In the genomic region with DNA sequence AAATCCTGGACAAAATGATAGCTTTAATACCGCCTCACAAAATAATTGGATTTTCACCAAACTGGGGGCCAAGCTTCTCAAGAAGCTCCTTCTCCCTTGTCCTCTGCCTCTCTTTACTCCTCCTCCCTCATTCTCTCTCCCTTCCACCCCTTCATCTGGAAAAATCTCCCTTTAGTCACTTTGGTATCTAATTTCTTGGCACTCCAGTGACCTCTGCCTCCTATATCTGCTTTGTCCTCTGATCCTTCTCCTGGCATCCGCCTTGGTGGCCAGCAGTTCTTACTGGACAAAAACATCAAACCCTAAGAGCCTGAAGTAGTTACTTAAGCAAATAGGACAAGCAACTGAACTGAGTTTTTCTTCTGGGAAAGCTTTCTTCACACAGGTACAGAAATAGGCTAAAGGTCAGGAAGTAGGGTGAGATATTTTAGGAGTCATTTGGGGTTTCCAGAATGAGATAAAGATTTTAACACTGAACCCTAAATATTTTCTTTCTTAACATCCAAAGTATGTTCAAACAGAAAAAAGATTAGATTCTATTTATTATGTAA, we compare ENCODE assay signal across 11 cellular contexts.
A peak's percentile ranks its signal among the peaks of the same experiment; 100 is the strongest.
DNase-seq lines count a peak whose midpoint lies in the region; ATAC-seq and TF ChIP-seq lines count a peak whose summit lies in the region.
"Had no signal": no experiment of that assay in that cellular context is flagged by ENCODE, and none has a peak within 500 bp of the region (broad histone marks: within the 10 kb centered on the region; RNA-seq: fewer than 3 reads in every experiment).

No MANE protein-coding gene starts in this region.

- CTCF ChIA-PET in CD8-positive, alpha-beta memory T cell (lab: Charles Lee): interaction anchor here (2.4 kb wide), 1 partner anchor 10 kb away, joined by 8 read pairs; no protein-coding TSS in a partner anchor

- H3K9me3 Mint-ChIP-seq in CD8-positive, alpha-beta memory T cell: no peaks in the 10 kb centered on the region
- no peaks in the 10 kb centered on the region for H3K9me3 Mint-ChIP-seq in central memory CD8-positive, alpha-beta T cell

- peaks cover 25% of the 10 kb centered on the region for H3K4me1 ChIP-seq in CD8-positive, alpha-beta memory T cell (ENCODE audit: insufficient read depth, low read length)
- H3K4me1 ChIP-seq in psoas muscle: peaks cover 32% of the 10 kb centered on the region

- no peak for DNase-seq in CD8-positive, alpha-beta memory T cell
- peak; percentile 14 for DNase-seq in MG63
- DNase-seq in central memory CD8-positive, alpha-beta T cell (ENCODE audit: low spot score in 2 of 2): no peak
- no peak for DNase-seq in psoas muscle
- DNase-seq in DMS 273 (lab: John Stamatoyannopoulos, UW; ENCODE audit: unreplicated experiment): no peak
- DNase-seq: anterior cingulate cortex; ovary; stimulated activated CD4-positive, alpha-beta T cell treated with anti-CD3 and anti-CD28 coated beads, Interleukin-4, amount 100 ng/mL, for 4 hours; thyroid gland had no signal

- no peaks in the 10 kb centered on the region for H3K36me3 ChIP-seq in CD8-positive, alpha-beta memory T cell (ENCODE audit: insufficient read depth, low read length)
- H3K36me3 ChIP-seq in MG63 (peaks cover 6% of the 10 kb centered on the region), psoas muscle (ENCODE audit: insufficient read depth in 1 of 2, low read depth in 1 of 2) (peaks cover 0 to 28% of the 10 kb centered on the region in 2 donors)
- H3K36me3 ChIP-seq: ovary, thyroid gland had no signal

- no peaks in the 10 kb centered on the region for H3K36me3 Mint-ChIP-seq in CD8-positive, alpha-beta memory T cell
- H3K36me3 Mint-ChIP-seq in central memory CD8-positive, alpha-beta T cell (ENCODE audit: insufficient read depth): peaks cover 5% of the 10 kb centered on the region

- 86 to 93% (median 89%) methylated on average over 2 of the region's 2 CpGs for WGBS in psoas muscle, 3 donors

- H3K27me3 Mint-ChIP-seq in CD8-positive, alpha-beta memory T cell: no peaks in the 10 kb centered on the region
- H3K27me3 Mint-ChIP-seq in central memory CD8-positive, alpha-beta T cell: no peaks in the 10 kb centered on the region

- no peak for ATAC-seq in central memory CD8-positive, alpha-beta T cell (replicated peaks; ENCODE audit: extremely low read depth, poor library complexity, severe bottlenecking)
- ATAC-seq in psoas muscle (no peak), HG03108 (IDR thresholded peaks at IDR 0.05; ENCODE audit: unreplicated experiment) (no peak), GM19035 (IDR thresholded peaks at IDR 0.05; ENCODE audit: unreplicated experiment) (no peak)

- TF ChIP-seq CTCF in psoas muscle (IDR thresholded peaks at IDR 0.05): no peak

- intact Hi-C loops in psoas muscle (cut with DNase I): no loop called here

- H3K9me3 ChIP-seq in CD8-positive, alpha-beta memory T cell (ENCODE audit: low read length): no peaks in the 10 kb centered on the region
- H3K9me3 ChIP-seq in MG63 (no peaks in the 10 kb centered on the region; the same call in 1 of the 2 replicates), psoas muscle (no peaks in the 10 kb centered on the region)
- H3K9me3 ChIP-seq: ovary, thyroid gland had no signal

- H3K4me3 ChIP-seq in CD8-positive, alpha-beta memory T cell (ENCODE audit: low read length): no peak overlapping the region
- H3K4me3 ChIP-seq in MG63: no peak overlapping the region
- no peak overlapping the region for H3K4me3 ChIP-seq in psoas muscle
- H3K4me3 ChIP-seq: ovary, thyroid gland had no signal

- peak overlapping the region in 3 of 7 donors; percentile 6 to 42 (median 9) for H3K4me3 Mint-ChIP-seq in CD8-positive, alpha-beta memory T cell
- H3K4me3 Mint-ChIP-seq in central memory CD8-positive, alpha-beta T cell: no peak overlapping the region

- peaks cover 28 to 37% (median 28%) of the 10 kb centered on the region in 3 donors for H3K4me1 Mint-ChIP-seq in CD8-positive, alpha-beta memory T cell
- peaks cover 24% of the 10 kb centered on the region for H3K4me1 Mint-ChIP-seq in central memory CD8-positive, alpha-beta T cell

- H3K27ac Mint-ChIP-seq in CD8-positive, alpha-beta memory T cell: peak overlapping the region; percentile 26 to 99 (median 77)
- H3K27ac Mint-ChIP-seq in central memory CD8-positive, alpha-beta T cell (ENCODE audit: low read depth): peak overlapping the region; percentile 44

- H3K27me3 ChIP-seq in CD8-positive, alpha-beta memory T cell (ENCODE audit: insufficient read depth, low read length, poor library complexity, severe bottlenecking): no peaks in the 10 kb centered on the region
- H3K27me3 ChIP-seq in MG63 (no peaks in the 10 kb centered on the region), psoas muscle (ENCODE audit: insufficient read depth in 3 of 3, low read length in 2 of 3) (no peaks in the 10 kb centered on the region)
- H3K27me3 ChIP-seq: ovary, thyroid gland had no signal

- H3K27ac ChIP-seq in CD8-positive, alpha-beta memory T cell (ENCODE audit: low read depth, low read length): no peak overlapping the region
- peak overlapping the region; percentile 40 for H3K27ac ChIP-seq in psoas muscle

- POLR2A ChIA-PET in CD8-positive, alpha-beta memory T cell (lab: Charles Lee): no interaction called here
